In genomic region chrX:100662791-100663190, GRCh38 we compare ENCODE assay signal across 20 cellular contexts. TPM values are rescaled to one million over a fixed set of nuclear protein-coding genes. Genes with fewer than 3 reads are reported as not detected.
"Had no signal": no experiment of that assay in that cellular context is flagged by ENCODE, and none has a peak within 500 bp of the region (broad histone marks: within the 10 kb centered on the region; RNA-seq: fewer than 3 reads in every experiment).

No MANE protein-coding gene starts in this region.

- H3K27me3 ChIP-seq: body of pancreas, esophagus muscularis mucosa, foreskin keratinocyte, hepatocyte, right atrium auricular region, thyroid gland had no signal

- DNase-seq: activated CD4-positive, alpha-beta memory T cell treated with anti-CD3 and anti-CD28 coated beads, Interleukin-2, amount 10 ng/mL, durations not matched to agents 7 days and 5 days; activated CD4-positive, alpha-beta T cell treated with anti-CD3 and anti-CD28 coated beads for 36 hours; activated CD8-positive, alpha-beta memory T cell treated with anti-CD3 and anti-CD28 coated beads, Interleukin-2, amount 10 ng/mL, durations not matched to agents 7 days and 5 days; activated naive CD8-positive, alpha-beta T cell treated with anti-CD3 and anti-CD28 coated beads for 36 hours; amygdala; body of pancreas; foreskin keratinocyte; islet precursor cell; mammary epithelial cell; mucosa of descending colon; naive B cell; stimulated activated CD4-positive, alpha-beta T cell treated with anti-CD3 and anti-CD28 coated beads, Interleukin-2, amount 100 ng/mL, for 24 hours; stimulated activated naive CD4-positive, alpha-beta T cell treated with Interleukin-2 at 50 U/mL for 16 hours; thyroid gland had no signal

- H2AFZ ChIP-seq: hepatocyte had no signal

- H3K36me3 ChIP-seq: prostate gland, right atrium auricular region, thyroid gland had no signal

- H3K4me1 ChIP-seq: body of pancreas, esophagus muscularis mucosa, foreskin keratinocyte, prostate gland, right atrium auricular region, thyroid gland had no signal

- ATAC-seq: activated CD4-positive, alpha-beta T cell treated with anti-CD3 and anti-CD28 coated beads for 36 hours; activated CD8-positive, alpha-beta memory T cell treated with anti-CD3 and anti-CD28 coated beads, Interleukin-2, amount 10 ng/mL, durations not matched to agents 7 days and 5 days; body of pancreas; mucosa of descending colon had no signal

- H3K27ac ChIP-seq: body of pancreas, coronary artery, esophagus muscularis mucosa, foreskin keratinocyte, hepatocyte, prostate gland, right atrium auricular region, thyroid gland had no signal

- H3K4me3 ChIP-seq: body of pancreas, coronary artery, esophagus muscularis mucosa, hepatocyte, mucosa of descending colon, prostate gland, right atrium auricular region, thyroid gland had no signal

- H3K9me3 ChIP-seq: body of pancreas, esophagus muscularis mucosa, mucosa of descending colon, prostate gland, right atrium auricular region, thyroid gland had no signal

- H3K4me2 ChIP-seq: hepatocyte had no signal

RNA-seq across cellular contexts. Expression of gene SRPX2, which starts 18.8 kb away (rescaled TPM):
- total RNA-seq: activated CD4-positive, alpha-beta memory T cell treated with anti-CD3 and anti-CD28 coated beads, Interleukin-2, amount 10 ng/mL, durations not matched to agents 7 days and 5 days; activated CD4-positive, alpha-beta T cell treated with anti-CD3 and anti-CD28 coated beads for 36 hours; activated CD8-positive, alpha-beta memory T cell treated with anti-CD3 and anti-CD28 coated beads, Interleukin-2, amount 10 ng/mL, durations not matched to agents 7 days and 5 days; activated naive CD8-positive, alpha-beta T cell treated with anti-CD3 and anti-CD28 coated beads for 36 hours; T-helper 2 cell treated with Interferon-gamma antibody and Interleukin-4, amounts not matched to agents 100 ng/mL and 5 ng/mL, for 36 hours had no signal

RNA-seq across cellular contexts. Expression of gene TSPAN6, which starts 26.2 kb away (rescaled TPM):
- total RNA-seq: activated CD4-positive, alpha-beta memory T cell treated with anti-CD3 and anti-CD28 coated beads, Interleukin-2, amount 10 ng/mL, durations not matched to agents 7 days and 5 days; activated CD8-positive, alpha-beta memory T cell treated with anti-CD3 and anti-CD28 coated beads, Interleukin-2, amount 10 ng/mL, durations not matched to agents 7 days and 5 days; T-helper 2 cell treated with Interferon-gamma antibody and Interleukin-4, amounts not matched to agents 100 ng/mL and 5 ng/mL, for 36 hours had no signal
